9 cellular contexts compared by ENCODE assay signal in the genomic region with DNA sequence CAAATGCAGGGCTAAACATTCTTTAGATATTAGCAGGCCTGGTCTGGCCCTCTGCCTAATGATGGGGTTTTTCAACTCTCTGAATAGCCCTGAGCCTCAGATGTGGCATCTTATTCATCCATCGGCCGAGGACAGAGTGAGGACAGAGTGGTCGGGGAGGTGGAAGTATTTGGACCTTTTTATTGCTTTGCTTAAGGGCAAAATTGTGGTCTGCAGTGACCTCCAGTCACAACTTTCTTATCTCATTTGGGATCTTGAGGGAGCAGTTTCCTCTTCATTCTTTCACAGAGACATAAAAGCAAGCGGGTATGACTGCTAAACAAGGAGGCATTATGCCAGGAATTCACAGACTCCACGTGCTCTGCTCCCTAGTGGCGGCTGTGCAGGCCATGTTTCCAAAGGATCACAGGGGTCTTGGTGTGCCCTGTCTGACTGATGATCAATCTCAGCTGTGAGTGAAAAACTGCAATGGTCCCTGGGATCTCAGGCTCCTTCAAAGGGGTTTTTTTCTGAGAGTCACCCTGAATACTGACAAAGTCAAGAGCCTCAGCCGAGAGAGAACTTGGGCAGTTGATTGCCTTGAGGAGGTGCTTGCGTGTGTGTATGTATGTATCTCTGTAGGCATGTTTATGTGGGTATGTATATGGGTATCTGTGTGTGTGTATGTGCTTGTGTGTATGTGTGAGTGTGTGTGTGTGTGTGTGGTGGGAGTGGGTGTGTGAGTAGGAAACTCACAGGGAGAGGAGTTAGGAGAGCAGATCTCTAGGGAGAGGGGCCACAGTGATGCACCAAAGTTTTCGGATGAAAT. TPM values are rescaled to one million over a fixed set of nuclear protein-coding genes. Genes with fewer than 3 reads are reported as not detected.
DNase-seq lines count a peak whose midpoint lies in the region.
"Had no signal": no experiment of that assay in that cellular context is flagged by ENCODE, and none has a peak within 500 bp of the region (broad histone marks: within the 10 kb centered on the region; RNA-seq: fewer than 3 reads in every experiment).

No MANE protein-coding gene starts in this region.

- no peak overlapping the region for H3K4me3 Mint-ChIP-seq in activated T-cell treated with anti-CD3 and anti-CD28 coated beads, Interleukin-2, amount 50 U/mL, for 24 hours

- H3K27ac ChIP-seq in mesenchymal stem cell (ENCODE audit: low read length, poor library complexity, severe bottlenecking): peak overlapping the region; percentile 33

- H2AK5ac ChIP-seq in mesenchymal stem cell (ENCODE audit: low read length, severe bottlenecking): no peak overlapping the region

- no peak overlapping the region for H2BK15ac ChIP-seq in mesenchymal stem cell (ENCODE audit: low read depth, poor library complexity, severe bottlenecking)

- peaks cover 31% of the 10 kb centered on the region for H3K27me3 Mint-ChIP-seq in activated T-cell treated with anti-CD3 and anti-CD28 coated beads, Interleukin-2, amount 50 U/mL, for 24 hours

- H3K4me1 Mint-ChIP-seq in activated T-cell treated with anti-CD3 and anti-CD28 coated beads, Interleukin-2, amount 50 U/mL, for 24 hours (ENCODE audit: low read depth): no peaks in the 10 kb centered on the region

- peak overlapping the region in 1 of 2 experiments; percentile 9 for H3K18ac ChIP-seq in mesenchymal stem cell (ENCODE audit: low read depth in 1 of 2, low read length in 2 of 2)

- no peak overlapping the region for H3K14ac ChIP-seq in mesenchymal stem cell (ENCODE audit: low read length in 2 of 2)

- DNase-seq in AG20443 (ENCODE audit: low spot score) (peak; percentile 90), M059J (ENCODE audit: low read depth) (peak; percentile 100), dedifferentiated amniotic fluid mesenchymal stem cell (ENCODE audit: extremely low spot score) (peak; percentile 72), mesenchymal stem cell (peak; percentile 88), NCI-H2227 treated with DMSO at 0.1 percent for 48 hours (lab: John Stamatoyannopoulos, UW) (no peak)
- no peak for DNase-seq in activated T-cell treated with anti-CD3 and anti-CD28 coated beads, Interleukin-2, amount 50 U/mL, for 24 hours
- DNase-seq in activated T-cell treated with anti-CD3 and anti-CD28 coated beads, Interleukin-2, amount 50 U/mL, for 48 hours: no peak
- DNase-seq in activated CD8-positive, alpha-beta memory T cell treated with anti-CD3 and anti-CD28 coated beads, Interleukin-2, amount 50 U/mL, for 48 hours: no peak
- DNase-seq: NCI-H774 had no signal

- no peak overlapping the region for H3K4me2 ChIP-seq in mesenchymal stem cell (ENCODE audit: low read length, poor library complexity, severe bottlenecking)

- peaks cover 1% of the 10 kb centered on the region for H3K4me1 ChIP-seq in mesenchymal stem cell (ENCODE audit: control insufficient read depth, insufficient read depth, low read depth, low read length)

- no peaks in the 10 kb centered on the region for H3K36me3 Mint-ChIP-seq in activated T-cell treated with anti-CD3 and anti-CD28 coated beads, Interleukin-2, amount 50 U/mL, for 24 hours (ENCODE audit: low read depth)

- H2BK120ac ChIP-seq in mesenchymal stem cell (ENCODE audit: low read depth, low read length): no peak overlapping the region

- peak overlapping the region in 1 of 2 experiments; percentile 54 for H3K4me3 ChIP-seq in mesenchymal stem cell (ENCODE audit: insufficient read depth in 1 of 2, low read depth in 1 of 2, low read length in 2 of 2)

- no peak overlapping the region for H2AFZ ChIP-seq in mesenchymal stem cell (ENCODE audit: low read depth, low read length)

- WGBS in mesenchymal stem cell: 23% methylated on average over 8 of the region's 9 CpGs

- H2BK5ac ChIP-seq in mesenchymal stem cell (ENCODE audit: low read depth, low read length, poor library complexity, severe bottlenecking): no peak overlapping the region

- H4K8ac ChIP-seq in mesenchymal stem cell (ENCODE audit: low read length): no peak overlapping the region

- no peak overlapping the region for H3K23ac ChIP-seq in mesenchymal stem cell (ENCODE audit: low read length in 2 of 2)

- H3K4ac ChIP-seq in mesenchymal stem cell (ENCODE audit: low read depth in 1 of 2, low read length in 2 of 2): no peak overlapping the region

- H3K9me3 Mint-ChIP-seq in activated T-cell treated with anti-CD3 and anti-CD28 coated beads, Interleukin-2, amount 50 U/mL, for 24 hours: no peaks in the 10 kb centered on the region

- H3K9me3 ChIP-seq in mesenchymal stem cell (ENCODE audit: control insufficient read depth, low read length): no peaks in the 10 kb centered on the region

- no peaks in the 10 kb centered on the region for H3K79me1 ChIP-seq in mesenchymal stem cell (replicated peaks; ENCODE audit: low read length, poor library complexity, severe bottlenecking)

- H3K27ac Mint-ChIP-seq in activated T-cell treated with anti-CD3 and anti-CD28 coated beads, Interleukin-2, amount 50 U/mL, for 24 hours: no peak overlapping the region

- no peaks in the 10 kb centered on the region for H3K27me3 ChIP-seq in mesenchymal stem cell (ENCODE audit: control insufficient read depth in 1 of 2, insufficient read depth in 1 of 2, low read length in 2 of 2)

- no peaks in the 10 kb centered on the region for H3K36me3 ChIP-seq in mesenchymal stem cell (ENCODE audit: control insufficient read depth in 1 of 2, insufficient read depth in 2 of 2, low read depth in 1 of 2, low read length in 2 of 2)

- H2BK12ac ChIP-seq in mesenchymal stem cell (ENCODE audit: low read length in 2 of 2): no peak overlapping the region

- peak overlapping the region; percentile 81 for H3K9ac ChIP-seq in mesenchymal stem cell (ENCODE audit: low read length)

- no peak overlapping the region for H4K91ac ChIP-seq in mesenchymal stem cell (ENCODE audit: low read length)

RNA-seq across cellular contexts. Expression of gene RAPGEF4, which starts 47.6 kb away (rescaled TPM):
- total RNA-seq in M059J (2014; rRNA removed; shearing (Covaris generic)): 0.47 and 1.4 TPM in 2 replicates
- polyA plus RNA-seq in mesenchymal stem cell (2013, experiment 1 of 2): 0.01 TPM
- polyA plus RNA-seq in mesenchymal stem cell (2013, experiment 2 of 2): 0.05 TPM

Comparison
In these comparisons a context has a peak if more than half of its experiments do, and no peak if none do; other contexts are left out.
1. DNase-seq: peak in AG20443 (single experiment), M059J (single experiment), dedifferentiated amniotic fluid mesenchymal stem cell (single experiment) and mesenchymal stem cell (single experiment); none in activated T-cell treated with anti-CD3 and anti-CD28 coated beads, Interleukin-2, amount 50 U/mL, for 24 hours (single experiment), activated T-cell treated with anti-CD3 and anti-CD28 coated beads, Interleukin-2, amount 50 U/mL, for 48 hours (0 of 2), NCI-H2227 treated with DMSO at 0.1 percent for 48 hours (single experiment) and activated CD8-positive, alpha-beta memory T cell treated with anti-CD3 and anti-CD28 coated beads, Interleukin-2, amount 50 U/mL, for 48 hours (single experiment).